Comparison of ENCODE assay signal across 8 cellular contexts in genomic region chr12:992647-993046, GRCh38. TPM values are rescaled to one million over a fixed set of nuclear protein-coding genes. Genes with fewer than 3 reads are reported as not detected.
DNase-seq lines count a peak whose midpoint lies in the region; ATAC-seq and TF ChIP-seq lines count a peak whose summit lies in the region.

No MANE protein-coding gene starts in this region.

- H3K27me3 ChIP-seq in MM.1S (replicated peaks; ENCODE audit: insufficient read depth, low read length) (no peaks in the 10 kb centered on the region), ectodermal cell (ENCODE audit: control insufficient read depth, insufficient read depth, low read length, poor library complexity, severe bottlenecking) (no peaks in the 10 kb centered on the region)

- 100% methylated on average over 1 of the region's 1 CpG; no CpG with 5 or more reads in 1 of the 2 experiments for WGBS in ectodermal cell, 2 experiments

- H3K27me3 Mint-ChIP-seq in Calu3 (ENCODE audit: unreplicated experiment) (no peaks in the 10 kb centered on the region), nephron progenitor cell (ENCODE audit: low read depth, poor library complexity) (no peaks in the 10 kb centered on the region)

- no peaks in the 10 kb centered on the region for H3K36me3 ChIP-seq in MM.1S (replicated peaks; ENCODE audit: insufficient read depth, low read length)
- no peaks in the 10 kb centered on the region for H3K36me3 ChIP-seq in ectodermal cell (ENCODE audit: control insufficient read depth, insufficient read depth, low read length)

- ATAC-seq in HG03442 (IDR thresholded peaks at IDR 0.05; ENCODE audit: unreplicated experiment): no peak

- TF ChIP-seq CTCF in Calu3 (IDR thresholded peaks at IDR 0.05; ENCODE audit: unreplicated experiment) (no peak), MM.1S (IDR thresholded peaks at IDR 0.05; ENCODE audit: low read length) (no peak), nephron progenitor cell (IDR thresholded peaks at IDR 0.05) (no peak)

- 0 out of 2 replicates have a peak overlapping the region, but pooled peaks have one; percentile 73 for H3K9ac ChIP-seq in MM.1S (ENCODE audit: low read length)

- no peaks in the 10 kb centered on the region for H3K9me2 ChIP-seq in MM.1S (replicated peaks; ENCODE audit: insufficient read depth, low read length)

- CTCF ChIA-PET in Calu3 (lab: Charles Lee): no interaction called here

- intact Hi-C loops in Calu3 (cut with micrococcal nuclease; ENCODE audit: unreplicated experiment): no loop called here

- H3F3A ChIP-seq in MM.1S (ENCODE audit: insufficient read depth, low read length): peaks cover 15% of the 10 kb centered on the region

- H3K9me3 ChIP-seq in MM.1S (replicated peaks; ENCODE audit: insufficient read depth, low read length) (no peaks in the 10 kb centered on the region), ectodermal cell (ENCODE audit: control insufficient read depth, low read length) (no peaks in the 10 kb centered on the region)

- no peaks in the 10 kb centered on the region for H4K20me1 ChIP-seq in MM.1S (ENCODE audit: insufficient read depth, low read length)

- H3K4me3 ChIP-seq in MM.1S (ENCODE audit: low read length) (peak overlapping the region; percentile 80), ectodermal cell (ENCODE audit: insufficient read depth, low read depth, low read length) (peak overlapping the region; percentile 84)

- H3K27ac ChIP-seq in MM.1S (ENCODE audit: low read length): no peak overlapping the region
- H3K27ac ChIP-seq in ectodermal cell (ENCODE audit: insufficient read depth, low read depth, low read length, poor library complexity, severe bottlenecking): no peak overlapping the region

- no peak overlapping the region for H2AFZ ChIP-seq in MM.1S (ENCODE audit: low read length)

- H3K4me1 Mint-ChIP-seq in Calu3 (ENCODE audit: low read depth, unreplicated experiment): peaks cover 34% of the 10 kb centered on the region
- peaks cover 50% of the 10 kb centered on the region for H3K4me1 Mint-ChIP-seq in nephron progenitor cell

- H3K79me2 ChIP-seq in MM.1S (ENCODE audit: low read length): peaks cover 66% of the 10 kb centered on the region

- H3K4me1 ChIP-seq in MM.1S (ENCODE audit: low read length): peaks cover 35% of the 10 kb centered on the region
- peaks cover 13% of the 10 kb centered on the region for H3K4me1 ChIP-seq in ectodermal cell (ENCODE audit: control insufficient read depth, insufficient read depth, low read length)

- H3K4me3 Mint-ChIP-seq in Calu3 (ENCODE audit: low read depth, unreplicated experiment): peak overlapping the region; percentile 71
- H3K4me3 Mint-ChIP-seq in nephron progenitor cell: peak overlapping the region; percentile 97

- H3K36me3 Mint-ChIP-seq in Calu3 (ENCODE audit: insufficient read depth, unreplicated experiment): peaks cover 29% of the 10 kb centered on the region
- peaks cover 5% of the 10 kb centered on the region for H3K36me3 Mint-ChIP-seq in nephron progenitor cell (ENCODE audit: low read depth)

- no peak for DNase-seq in Calu3
- no peak for DNase-seq in MM.1S
- no peak for DNase-seq in nephron progenitor cell
- no peak for DNase-seq in stimulated activated CD4-positive, alpha-beta T cell treated with anti-CD3 and anti-CD28 coated beads, Interleukin-15, amount 100 ng/mL, for 24 hours
- no peak for DNase-seq in NCI-H187 treated with DMSO at 0.1 percent for 48 hours (lab: John Stamatoyannopoulos, UW)
- no peak for DNase-seq in stimulated activated CD4-positive, alpha-beta T cell treated with anti-CD3 and anti-CD28 coated beads, Interleukin-4, amount 100 ng/mL, for 4 hours

- no peak overlapping the region for H3K27ac Mint-ChIP-seq in Calu3 (ENCODE audit: unreplicated experiment)
- H3K27ac Mint-ChIP-seq in nephron progenitor cell: no peak overlapping the region

- no TSS peak for BruUV-seq in Calu3 (replicated peaks; lab: Mats Ljungman, UMichigan)

- H3K4me2 ChIP-seq in MM.1S (ENCODE audit: low read depth, low read length): peak overlapping the region; percentile 63; the same call in 1 of the 2 replicates

- H3K9me3 Mint-ChIP-seq in Calu3 (ENCODE audit: low read depth, unreplicated experiment): no peaks in the 10 kb centered on the region
- H3K9me3 Mint-ChIP-seq in nephron progenitor cell: no peaks in the 10 kb centered on the region

RNA-seq across cellular contexts. Expression of gene ERC1, which starts 1.6 kb away (rescaled TPM):
- total RNA-seq in Calu3 (2022): 36.0 and 39.4 TPM in 2 replicates
- polyA plus RNA-seq in ectodermal cell (2013, experiment 1 of 4): 21.0 TPM
- 25.5 TPM for polyA plus RNA-seq in ectodermal cell (2013, experiment 2 of 4)
- 14.7 TPM for polyA plus RNA-seq in ectodermal cell (2013, experiment 3 of 4)
- 17.9 TPM for polyA plus RNA-seq in ectodermal cell (2013, experiment 4 of 4)

RNA-seq across cellular contexts. Expression of gene RAD52, which starts 43.2 kb away (rescaled TPM):
- 22.2 and 27.1 TPM in 2 replicates for total RNA-seq in Calu3 (2022)
- 35.4 TPM for polyA plus RNA-seq in ectodermal cell (2013, experiment 1 of 4)
- polyA plus RNA-seq in ectodermal cell (2013, experiment 2 of 4): 26.7 TPM
- polyA plus RNA-seq in ectodermal cell (2013, experiment 3 of 4): 25.8 TPM
- 33.2 TPM for polyA plus RNA-seq in ectodermal cell (2013, experiment 4 of 4)
